ENCODE assay signal across 15 cellular contexts in the genomic region with DNA sequence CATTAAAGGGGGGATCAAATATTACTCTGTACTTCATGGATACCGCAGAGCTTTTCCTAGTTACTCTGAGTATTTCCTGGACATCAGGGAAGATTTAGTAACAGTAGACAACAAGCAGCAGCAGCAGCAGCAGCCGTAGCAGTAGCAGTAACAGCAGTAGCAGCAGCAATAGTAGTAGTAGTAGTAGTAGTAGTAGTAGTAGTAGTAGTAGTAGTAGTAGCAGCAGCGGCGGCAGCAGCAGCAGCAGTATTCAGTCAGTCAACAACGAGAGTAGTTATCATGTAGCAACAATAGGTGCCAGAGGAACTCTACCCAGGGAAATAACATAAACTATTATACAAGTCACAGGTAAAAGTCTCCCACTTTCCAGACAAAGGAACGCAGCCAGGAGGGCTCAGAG. TPM values are rescaled to one million over a fixed set of nuclear protein-coding genes. Genes with fewer than 3 reads are reported as not detected.
DNase-seq lines count a peak whose midpoint lies in the region; ATAC-seq and TF ChIP-seq lines count a peak whose summit lies in the region.
"Had no signal": no experiment of that assay in that cellular context is flagged by ENCODE, and none has a peak within 500 bp of the region (broad histone marks: within the 10 kb centered on the region; RNA-seq: fewer than 3 reads in every experiment).

No MANE protein-coding gene starts in this region.

- TF ChIP-seq CTCF in CD4-positive, alpha-beta T cell (IDR thresholded peaks at IDR 0.05): no peak
- no peak for TF ChIP-seq CTCF in HEK293 (tag by site-specific recombination; IDR thresholded peaks at IDR 0.05)
- TF ChIP-seq CTCF in gastrocnemius medialis (IDR thresholded peaks at IDR 0.05 in 4 of 5, conservative IDR thresholded peaks at IDR 0.05 in 1 of 5): no peak
- TF ChIP-seq CTCF in CD14-positive monocyte (IDR thresholded peaks at IDR 0.05): no peak

- no peaks in the 10 kb centered on the region for H3K27me3 Mint-ChIP-seq in CD4-positive, alpha-beta T cell
- H3K27me3 Mint-ChIP-seq in CD14-positive monocyte (ENCODE audit: low read depth in 3 of 3): peaks cover 13 to 65% (median 39%) of the 10 kb centered on the region in 3 donors
- H3K27me3 Mint-ChIP-seq: activated CD4-positive, alpha-beta T cell treated with anti-CD3 and anti-CD28 coated beads, Interleukin-2, amount 10 ng/mL, durations not matched to agents 7 days and 5 days; IgD-negative memory B cell had no signal

- H3K4me1 Mint-ChIP-seq in CD4-positive, alpha-beta T cell (ENCODE audit: low read depth): peaks cover 90% of the 10 kb centered on the region
- peaks cover 20% of the 10 kb centered on the region for H3K4me1 Mint-ChIP-seq in CD14-positive monocyte

- H3K4me3 ChIP-seq in HEK293 (ENCODE audit: low read depth, low read length) (no peak overlapping the region), gastrocnemius medialis (no peak overlapping the region)
- H3K4me3 ChIP-seq: cardiac muscle cell, skin epidermis had no signal

- no peak for ATAC-seq in CD4-positive, alpha-beta T cell (ENCODE audit: poor library complexity)
- no peak for ATAC-seq in gastrocnemius medialis
- no peak for ATAC-seq in GM18907 (IDR thresholded peaks at IDR 0.05; ENCODE audit: unreplicated experiment)
- ATAC-seq: lower lobe of right lung had no signal

- CTCF ChIA-PET in CD4-positive, alpha-beta T cell (lab: Charles Lee): no interaction called here
- CTCF ChIA-PET in HEK293 (lab: Yijun Ruan, JAX): no interaction called here

- peak overlapping the region; percentile 28 for H3K27ac Mint-ChIP-seq in CD4-positive, alpha-beta T cell
- no peak overlapping the region for H3K27ac Mint-ChIP-seq in CD14-positive monocyte
- H3K27ac Mint-ChIP-seq: activated CD4-positive, alpha-beta T cell treated with anti-CD3 and anti-CD28 coated beads, Interleukin-2, amount 10 ng/mL, durations not matched to agents 7 days and 5 days; IgD-negative memory B cell had no signal

- H3K4me3 Mint-ChIP-seq in CD4-positive, alpha-beta T cell: no peak overlapping the region
- no peak overlapping the region for H3K4me3 Mint-ChIP-seq in CD14-positive monocyte
- H3K4me3 Mint-ChIP-seq: activated CD4-positive, alpha-beta T cell treated with anti-CD3 and anti-CD28 coated beads, Interleukin-2, amount 10 ng/mL, durations not matched to agents 7 days and 5 days; IgD-negative memory B cell had no signal

- TF ChIP-seq POLR2A in gastrocnemius medialis (IDR thresholded peaks at IDR 0.05): no peak

- H3K27me3 ChIP-seq in CD4-positive, alpha-beta T cell (ENCODE audit: control insufficient read depth, insufficient read depth, low read length): no peaks in the 10 kb centered on the region
- H3K27me3 ChIP-seq in gastrocnemius medialis: peaks cover 0 to 4% (median 0%) of the 10 kb centered on the region in 3 donors
- H3K27me3 ChIP-seq: cardiac muscle cell had no signal

- H3K36me3 ChIP-seq in HEK293 (ENCODE audit: control insufficient read depth in 2 of 2, insufficient read depth in 1 of 2, low read length in 2 of 2) (no peaks in the 10 kb centered on the region), gastrocnemius medialis (no peaks in the 10 kb centered on the region)
- H3K36me3 ChIP-seq: cardiac muscle cell, lower lobe of right lung had no signal

- intact Hi-C loops in CD4-positive, alpha-beta T cell (cut with DNase I, micrococcal nuclease): no loop called here
- intact Hi-C loops in gastrocnemius medialis (cut with DNase I; ENCODE audit: low total_unique reads) (loop anchor here (5.0 kb wide), 1 partner anchor 52 kb away; no protein-coding TSS in a partner anchor), CD14-positive monocyte (cut with micrococcal nuclease) (no loop called here)

- POLR2A ChIA-PET in CD4-positive, alpha-beta T cell (lab: Charles Lee): interaction anchor here (0.6 to 1.1 kb wide), 4 partner anchors 9 to 108 kb away, joined by 3 read pairs; no protein-coding TSS in a partner anchor
- POLR2A ChIA-PET in HEK293 (lab: Yijun Ruan, JAX): interaction anchor here (0.7 kb wide), 1 partner anchor 730 kb away, joined by 3 read pairs; no protein-coding TSS in a partner anchor

- H3K9me3 ChIP-seq in CD4-positive, alpha-beta T cell (ENCODE audit: control insufficient read depth, low read length): no peaks in the 10 kb centered on the region
- H3K9me3 ChIP-seq in HEK293 (ENCODE audit: control insufficient read depth, insufficient read depth, low read depth, low read length) (no peaks in the 10 kb centered on the region), gastrocnemius medialis (no peaks in the 10 kb centered on the region)
- H3K9me3 ChIP-seq: lower lobe of right lung had no signal

- no peaks in the 10 kb centered on the region for H3K36me3 Mint-ChIP-seq in CD4-positive, alpha-beta T cell (ENCODE audit: low read depth)
- H3K36me3 Mint-ChIP-seq in CD14-positive monocyte: no peaks in the 10 kb centered on the region

- DNase-seq in CD4-positive, alpha-beta T cell: no peak
- DNase-seq in epithelial cell of prostate (ENCODE audit: low read depth, low spot score): no peak
- no peak for DNase-seq in gastrocnemius medialis
- DNase-seq in CD14-positive monocyte (ENCODE audit: low spot score): no peak
- DNase-seq in NCI-H1105 treated with DMSO at 0.1 percent for 48 hours (lab: John Stamatoyannopoulos, UW): no peak
- DNase-seq: activated CD4-positive, alpha-beta T cell treated with anti-CD3 and anti-CD28 coated beads, Interleukin-2, amount 10 ng/mL, durations not matched to agents 7 days and 5 days; effector CD4-positive, alpha-beta T cell; lower lobe of right lung; MM.1S; NCI-H1694 treated with DMSO at 0.1 percent for 48 hours had no signal

- peaks cover 6% of the 10 kb centered on the region; the same call in 1 of the 2 replicates for H3K4me1 ChIP-seq in HEK293 (ENCODE audit: control insufficient read depth, insufficient read depth, low read length)
- peaks cover 0 to 7% of the 10 kb centered on the region in 2 donors for H3K4me1 ChIP-seq in gastrocnemius medialis

- no peak overlapping the region for H3K27ac ChIP-seq in CD4-positive, alpha-beta T cell (ENCODE audit: low read depth, low read length)
- no peak overlapping the region for H3K27ac ChIP-seq in HEK293 (ENCODE audit: extremely low read depth, low read depth, low read length)
- H3K27ac ChIP-seq in epithelial cell of prostate: peak overlapping the region; percentile 90
- peak overlapping the region in 3 of 4 donors; percentile 41 to 77 (median 68) for H3K27ac ChIP-seq in gastrocnemius medialis

- no peaks in the 10 kb centered on the region for H3K9me3 Mint-ChIP-seq in CD4-positive, alpha-beta T cell
- H3K9me3 Mint-ChIP-seq in CD14-positive monocyte: no peaks in the 10 kb centered on the region
- H3K9me3 Mint-ChIP-seq: activated CD4-positive, alpha-beta T cell treated with anti-CD3 and anti-CD28 coated beads, Interleukin-2, amount 10 ng/mL, durations not matched to agents 7 days and 5 days; IgD-negative memory B cell had no signal

- in situ Hi-C loops in gastrocnemius medialis (cut with MboI; ENCODE audit: low sequenced_read_pairs in 4 of 4): no loop called here

TF ChIP-seq in HEK293, 187 proteins besides CTCF, POLR2A, EP300 and RAD21:
- TF ChIP-seq OSR2 (tag by site-specific recombination; IDR thresholded peaks at IDR 0.05) (peak; percentile 93), KLF16 (tag by site-specific recombination; IDR thresholded peaks at IDR 0.05) (no peak)

RNA-seq across cellular contexts. Expression of a gene that starts 1.1 kb away (rescaled TPM):
- 10 to 100 TPM; 76.3 to 79.3 TPM for total RNA-seq in CD4-positive, alpha-beta T cell
- 10 to 100 TPM; 31.4 to 46.7 (median 45.6) TPM for total RNA-seq in gastrocnemius medialis
- not detected for polyA plus RNA-seq in CD14-positive monocyte

Comparison
In these comparisons a context has a peak if more than half of its experiments do, and no peak if none do; other contexts are left out.
1. H3K27ac ChIP-seq: peak in epithelial cell of prostate (single experiment) and gastrocnemius medialis (3 of 4); none in CD4-positive, alpha-beta T cell (single experiment) and HEK293 (single experiment).